13 cellular contexts compared by ENCODE assay signal in the genomic region with DNA sequence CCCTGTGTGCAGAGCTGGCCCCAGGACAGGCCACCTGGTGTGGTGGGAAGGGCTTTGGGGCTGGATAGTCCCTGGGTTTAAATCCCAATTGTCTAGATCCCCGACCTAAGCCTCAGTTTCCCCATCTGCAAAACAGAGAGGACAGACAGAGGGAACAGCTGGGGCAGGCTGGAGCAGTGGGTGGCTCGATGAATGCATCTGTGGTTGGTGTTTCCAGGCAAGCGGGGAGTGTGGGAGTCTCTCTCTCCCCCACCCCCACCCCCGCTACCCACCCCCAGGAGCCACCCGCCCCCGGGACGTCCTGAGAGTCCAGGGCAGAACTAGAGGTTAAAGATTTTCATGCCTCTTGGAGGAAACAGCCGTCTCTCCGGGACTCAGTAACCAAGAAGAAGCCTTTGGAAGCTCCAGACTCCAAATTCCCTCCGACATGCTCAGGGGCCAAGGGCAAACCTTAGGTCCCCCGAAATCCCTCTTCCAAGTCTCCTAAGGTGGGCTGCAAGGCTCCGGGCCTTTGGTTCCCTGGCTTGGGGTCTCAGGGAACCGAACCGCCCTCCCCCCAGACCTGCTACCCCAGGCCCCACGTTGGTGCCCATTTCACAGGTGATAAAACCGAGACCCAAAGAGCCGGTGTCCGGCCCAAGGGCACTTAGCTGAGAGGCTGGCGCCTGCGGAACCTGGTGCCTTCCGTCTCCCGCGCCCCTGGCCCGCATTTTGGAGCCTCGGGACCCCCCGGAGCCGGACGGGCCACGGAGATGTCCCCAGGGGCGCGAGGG. TPM values are rescaled to one million over a fixed set of nuclear protein-coding genes. Genes with fewer than 3 reads are reported as not detected.
A peak's percentile ranks its signal among the peaks of the same experiment; 100 is the strongest.
DNase-seq lines count a peak whose midpoint lies in the region; ATAC-seq and TF ChIP-seq lines count a peak whose summit lies in the region.
"Had no signal": no experiment of that assay in that cellular context is flagged by ENCODE, and none has a peak within 500 bp of the region (broad histone marks: within the 10 kb centered on the region; RNA-seq: fewer than 3 reads in every experiment).

No MANE protein-coding gene starts in this region.

- intact Hi-C loops in colonic mucosa (cut with DNase I): no loop called here
- intact Hi-C loops in left lung (cut with DNase I): no loop called here
- intact Hi-C loops in thyroid gland (cut with DNase I): no loop called here

- H3K9ac ChIP-seq in colonic mucosa (ENCODE audit: low read depth in 2 of 2, low read length in 2 of 2) (peak overlapping the region; percentile 46 to 50), smooth muscle cell (ENCODE audit: low read depth) (peak overlapping the region; percentile 64)

- H3K27me3 ChIP-seq in colonic mucosa: peaks cover 7% of the 10 kb centered on the region
- peaks cover 4 to 46% of the 10 kb centered on the region in 2 donors for H3K27me3 ChIP-seq in left lung
- H3K27me3 ChIP-seq in smooth muscle cell (ENCODE audit: low read depth): no peaks in the 10 kb centered on the region
- H3K27me3 ChIP-seq in thyroid gland: no peaks in the 10 kb centered on the region

- H3K4me1 ChIP-seq in colonic mucosa: no peaks in the 10 kb centered on the region
- H3K4me1 ChIP-seq in left lung: peaks cover 0 to 28% of the 10 kb centered on the region in 2 donors
- no peaks in the 10 kb centered on the region for H3K4me1 ChIP-seq in smooth muscle cell (ENCODE audit: low read depth)
- peaks cover 7 to 8% of the 10 kb centered on the region in 2 donors for H3K4me1 ChIP-seq in thyroid gland

- TF ChIP-seq CTCF in HFF-Myc (IDR thresholded peaks at IDR 0.05; ENCODE audit: low read depth, low read length, missing control alignments): no peak
- TF ChIP-seq CTCF in colonic mucosa (IDR thresholded peaks at IDR 0.05): no peak
- no peak for TF ChIP-seq CTCF in left lung (IDR thresholded peaks at IDR 0.05)
- TF ChIP-seq CTCF in smooth muscle cell (IDR thresholded peaks at IDR 0.05; ENCODE audit: borderline replicate concordance, insufficient read depth, poor library complexity, severe bottlenecking): no peak
- no peak for TF ChIP-seq CTCF in thyroid gland (IDR thresholded peaks at IDR 0.05)

- TF ChIP-seq POLR2A in thyroid gland (IDR thresholded peaks at IDR 0.05): no peak

- H3K27ac ChIP-seq in colonic mucosa (no peak overlapping the region), left lung (no peak overlapping the region), smooth muscle cell (ENCODE audit: low read depth) (no peak overlapping the region), thyroid gland (no peak overlapping the region)
- H3K27ac ChIP-seq: SK-N-MC had no signal

- H3K9me3 ChIP-seq in colonic mucosa: no peaks in the 10 kb centered on the region
- no peaks in the 10 kb centered on the region for H3K9me3 ChIP-seq in left lung
- no peaks in the 10 kb centered on the region for H3K9me3 ChIP-seq in smooth muscle cell (replicated peaks; ENCODE audit: low read depth)
- H3K9me3 ChIP-seq in thyroid gland: no peaks in the 10 kb centered on the region

- WGBS in smooth muscle cell (ENCODE audit: low lambda C conversion rate): 33% methylated on average over 26 of the region's 31 CpGs
- WGBS in thyroid gland, 2 donors: 33 to 35% methylated on average over 5 to 7 of the region's 31 CpGs

- no peaks in the 10 kb centered on the region for H3K79me2 ChIP-seq in smooth muscle cell (ENCODE audit: low read depth)

- no peaks in the 10 kb centered on the region for H4K20me1 ChIP-seq in smooth muscle cell (ENCODE audit: low read depth)

- no peaks in the 10 kb centered on the region for H3K36me3 ChIP-seq in colonic mucosa
- H3K36me3 ChIP-seq in left lung: no peaks in the 10 kb centered on the region
- H3K36me3 ChIP-seq in smooth muscle cell (ENCODE audit: low read depth): no peaks in the 10 kb centered on the region
- no peaks in the 10 kb centered on the region for H3K36me3 ChIP-seq in thyroid gland

- H3K4me2 ChIP-seq in smooth muscle cell: peak overlapping the region; percentile 89

- ATAC-seq in left lung: no peak
- no peak for ATAC-seq in GM21515 (IDR thresholded peaks at IDR 0.05; ENCODE audit: unreplicated experiment)
- ATAC-seq in HG03432 (IDR thresholded peaks at IDR 0.05; ENCODE audit: unreplicated experiment): no peak

- H2AFZ ChIP-seq in smooth muscle cell (ENCODE audit: low read depth): peak overlapping the region; percentile 69

- DNase-seq in HFF-Myc (ENCODE audit: extremely low read depth, low read depth) (no peak), colonic mucosa (no peak), left lung (no peak), smooth muscle cell (lab: John Stamatoyannopoulos, UW; ENCODE audit: unreplicated experiment) (no peak), thyroid gland (no peak)
- DNase-seq in stimulated activated CD4-positive, alpha-beta T cell treated with anti-CD3 and anti-CD28 coated beads, Interleukin-1b, Interleukin-23, amount 100 ng/mL, for 48 hours: no peak
- DNase-seq: activated CD4-positive, alpha-beta T cell treated with anti-CD3 and anti-CD28 coated beads, Interleukin-2, amount 50 U/mL, for 4 hours; activated naive CD8-positive, alpha-beta T cell treated with anti-CD3 and anti-CD28 coated beads for 36 hours; posterior cingulate gyrus had no signal

- H3K4me3 ChIP-seq in HFF-Myc (replicated peaks; ENCODE audit: low read depth, low read length) (peak overlapping the region; percentile 56), colonic mucosa (peak overlapping the region; percentile 26), left lung (peak overlapping the region; percentile 34 to 42), smooth muscle cell (peak overlapping the region; percentile 54), thyroid gland (replicated peaks in 1 of 3) (peak overlapping the region in 1 of 3 donors; percentile 55)
- H3K4me3 ChIP-seq: SK-N-MC had no signal

- H3F3A ChIP-seq in smooth muscle cell (ENCODE audit: low read depth): no peaks in the 10 kb centered on the region

RNA-seq across cellular contexts. Expression of gene TRPV4, which starts 0.5 kb away (rescaled TPM):
- total RNA-seq in colonic mucosa (under 1 TPM; 0.10 to 0.32 TPM), left lung (1 to 10 TPM; 2.2 to 3.2 TPM), smooth muscle cell (0.63 and 1.9 TPM in 2 replicates), thyroid gland (1 to 10 TPM in 2 of 4 donors, under 1 TPM in 1, not detected in 1; 0.39 to 1.6 (median 1.3) TPM)
- 1.5 TPM in 2 replicates for polyA plus RNA-seq in smooth muscle cell
- total RNA-seq: activated naive CD8-positive, alpha-beta T cell treated with anti-CD3 and anti-CD28 coated beads for 36 hours; frontal cortex had no signal

RNA-seq across cellular contexts. Expression of gene GLTP, which starts 47.6 kb away (rescaled TPM):
- total RNA-seq in colonic mucosa: 10 to 100 TPM; 72.0 to 76.3 TPM
- 10 to 100 TPM; 37.1 to 43.3 TPM for total RNA-seq in left lung
- 46.9 and 63.5 TPM in 2 replicates for total RNA-seq in smooth muscle cell
- 38.1 and 43.4 TPM in 2 replicates for polyA plus RNA-seq in smooth muscle cell
- 10 to 100 TPM; 49.9 to 72.0 (median 60.2) TPM for total RNA-seq in thyroid gland
